Comparison of ENCODE assay signal across 17 cellular contexts in genomic region chr1:192521734-192522133, GRCh38. TPM values are rescaled to one million over a fixed set of nuclear protein-coding genes. Genes with fewer than 3 reads are reported as not detected.
DNase-seq lines count a peak whose midpoint lies in the region; ATAC-seq, FAIRE-seq and TF ChIP-seq lines count a peak whose summit lies in the region.
"Had no signal": no experiment of that assay in that cellular context is flagged by ENCODE, and none has a peak within 500 bp of the region (broad histone marks: within the 10 kb centered on the region; RNA-seq: fewer than 3 reads in every experiment).

No MANE protein-coding gene starts in this region.

- H3K36me3 Mint-ChIP-seq in activated CD8-positive, alpha-beta T cell treated with anti-CD3 and anti-CD28 coated beads for 36 hours (ENCODE audit: low read depth), result no peaks in the 10 kb centered on the region
- peaks cover 2% of the 10 kb centered on the region for H3K36me3 Mint-ChIP-seq in activated CD8-positive, alpha-beta T cell treated with anti-CD3 and anti-CD28 coated beads, Interleukin-2, amount 10 ng/mL, durations not matched to agents 7 days and 5 days (ENCODE audit: low read depth)
- H3K36me3 Mint-ChIP-seq: activated naive CD4-positive, alpha-beta T cell treated with anti-CD3 and anti-CD28 coated beads, Interleukin-2, amount 50 U/mL, for 72 hours had no signal

- H3K36me3 ChIP-seq in esophagus muscularis mucosa, result no peaks in the 10 kb centered on the region
- H3K36me3 ChIP-seq: MG63 had no signal

- no peaks in the 10 kb centered on the region for H3K27me3 ChIP-seq in esophagus muscularis mucosa
- H3K27me3 ChIP-seq: MG63 had no signal

- H3K9me3 ChIP-seq in esophagus muscularis mucosa, result no peaks in the 10 kb centered on the region
- H3K9me3 ChIP-seq: MG63 had no signal

- H3K4me1 ChIP-seq in esophagus muscularis mucosa, result peaks cover 9 to 41% (median 28%) of the 10 kb centered on the region in 4 donors

- peaks cover 49% of the 10 kb centered on the region for H3K4me1 Mint-ChIP-seq in activated CD8-positive, alpha-beta T cell treated with anti-CD3 and anti-CD28 coated beads for 36 hours (ENCODE audit: low read depth)
- H3K4me1 Mint-ChIP-seq in activated CD8-positive, alpha-beta T cell treated with anti-CD3 and anti-CD28 coated beads, Interleukin-2, amount 10 ng/mL, durations not matched to agents 7 days and 5 days (ENCODE audit: low read depth), result peaks cover 38% of the 10 kb centered on the region

- 77% methylated on average over 1 of the region's 1 CpG for WGBS in esophagus muscularis mucosa

- CTCF ChIA-PET in activated CD8-positive, alpha-beta T cell treated with anti-CD3 and anti-CD28 coated beads for 36 hours (lab: Charles Lee), result no interaction called here
- CTCF ChIA-PET in activated CD8-positive, alpha-beta T cell treated with anti-CD3 and anti-CD28 coated beads, Interleukin-2, amount 10 ng/mL, durations not matched to agents 7 days and 5 days (lab: Charles Lee), result no interaction called here

- DNase-seq in activated CD8-positive, alpha-beta T cell treated with anti-CD3 and anti-CD28 coated beads for 36 hours, result peak; percentile 65
- no peak for DNase-seq in activated CD8-positive, alpha-beta T cell treated with anti-CD3 and anti-CD28 coated beads, Interleukin-2, amount 10 ng/mL, durations not matched to agents 7 days and 5 days
- DNase-seq in GM12891 (ENCODE audit: insufficient read length, low spot score) (no peak), esophagus muscularis mucosa (ENCODE audit: extremely low spot score) (no peak), iPS-NIHi11 (ENCODE audit: low spot score) (no peak), T1000 (lab: John Stamatoyannopoulos, UW) (no peak), mucosa of gallbladder (ENCODE audit: low spot score) (no peak)
- DNase-seq: activated CD4-positive, CD25-positive, alpha-beta regulatory T cell; H7; mesenchymal stem cell; MG63; NCI-H2227 treated with DMSO at 0.1 percent for 48 hours; occipital lobe had no signal

- H3K4me3 Mint-ChIP-seq in activated CD8-positive, alpha-beta T cell treated with anti-CD3 and anti-CD28 coated beads for 36 hours, result no peak overlapping the region
- H3K4me3 Mint-ChIP-seq in activated CD8-positive, alpha-beta T cell treated with anti-CD3 and anti-CD28 coated beads, Interleukin-2, amount 10 ng/mL, durations not matched to agents 7 days and 5 days, result no peak overlapping the region

- peak overlapping the region; percentile 16 for H3K27ac Mint-ChIP-seq in activated CD8-positive, alpha-beta T cell treated with anti-CD3 and anti-CD28 coated beads for 36 hours
- no peak overlapping the region for H3K27ac Mint-ChIP-seq in activated CD8-positive, alpha-beta T cell treated with anti-CD3 and anti-CD28 coated beads, Interleukin-2, amount 10 ng/mL, durations not matched to agents 7 days and 5 days
- H3K27ac Mint-ChIP-seq: activated naive CD4-positive, alpha-beta T cell treated with anti-CD3 and anti-CD28 coated beads, Interleukin-2, amount 50 U/mL, for 72 hours had no signal

- peak; percentile 32 for ATAC-seq in activated CD8-positive, alpha-beta T cell treated with anti-CD3 and anti-CD28 coated beads for 36 hours
- no peak for ATAC-seq in activated CD8-positive, alpha-beta T cell treated with anti-CD3 and anti-CD28 coated beads, Interleukin-2, amount 10 ng/mL, durations not matched to agents 7 days and 5 days
- ATAC-seq: esophagus mucosa had no signal

- peak overlapping the region in 3 of 4 donors; percentile 60 to 81 (median 76) for H3K27ac ChIP-seq in esophagus muscularis mucosa (replicated peaks in 1 of 4)
- H3K27ac ChIP-seq: RWPE1 had no signal

- no peaks in the 10 kb centered on the region for H3K27me3 Mint-ChIP-seq in activated CD8-positive, alpha-beta T cell treated with anti-CD3 and anti-CD28 coated beads for 36 hours
- H3K27me3 Mint-ChIP-seq in activated CD8-positive, alpha-beta T cell treated with anti-CD3 and anti-CD28 coated beads, Interleukin-2, amount 10 ng/mL, durations not matched to agents 7 days and 5 days (ENCODE audit: low read depth), result peaks cover 7% of the 10 kb centered on the region

- intact Hi-C loops in activated CD8-positive, alpha-beta T cell treated with anti-CD3 and anti-CD28 coated beads for 36 hours (cut with micrococcal nuclease), result no loop called here
- intact Hi-C loops in esophagus muscularis mucosa (cut with DNase I), result no loop called here

- no peak overlapping the region for H3K4me3 ChIP-seq in esophagus muscularis mucosa
- H3K4me3 ChIP-seq: MG63 had no signal

- peak; percentile 69 for FAIRE-seq in GM12891 (lab: Jason Lieb, UNC)

- no peak for TF ChIP-seq CTCF in activated CD8-positive, alpha-beta T cell treated with anti-CD3 and anti-CD28 coated beads for 36 hours (IDR thresholded peaks at IDR 0.05)
- no peak for TF ChIP-seq CTCF in esophagus muscularis mucosa (IDR thresholded peaks at IDR 0.05)

- H3K9me3 Mint-ChIP-seq in activated CD8-positive, alpha-beta T cell treated with anti-CD3 and anti-CD28 coated beads for 36 hours, result no peaks in the 10 kb centered on the region
- no peaks in the 10 kb centered on the region for H3K9me3 Mint-ChIP-seq in activated CD8-positive, alpha-beta T cell treated with anti-CD3 and anti-CD28 coated beads, Interleukin-2, amount 10 ng/mL, durations not matched to agents 7 days and 5 days (ENCODE audit: insufficient read depth)
- H3K9me3 Mint-ChIP-seq: activated naive CD4-positive, alpha-beta T cell treated with anti-CD3 and anti-CD28 coated beads, Interleukin-2, amount 50 U/mL, for 72 hours had no signal

- no peak for TF ChIP-seq EP300 in esophagus muscularis mucosa (IDR thresholded peaks at IDR 0.05)

- TF ChIP-seq POLR2A in GM12891 (IDR thresholded peaks at IDR 0.05; ENCODE audit: low read depth, low read length) (no peak), esophagus muscularis mucosa (IDR thresholded peaks at IDR 0.05; ENCODE audit: low read depth) (no peak)

- POLR2A ChIA-PET in activated CD8-positive, alpha-beta T cell treated with anti-CD3 and anti-CD28 coated beads for 36 hours (lab: Charles Lee), result no interaction called here
- POLR2A ChIA-PET in activated CD8-positive, alpha-beta T cell treated with anti-CD3 and anti-CD28 coated beads, Interleukin-2, amount 10 ng/mL, durations not matched to agents 7 days and 5 days (lab: Charles Lee), result no interaction called here

TF ChIP-seq in GM12891, 5 proteins besides CTCF, POLR2A, EP300 and RAD21:
- TF ChIP-seq POU2F2 (IDR thresholded peaks at IDR 0.05; ENCODE audit: low read depth, low read length) (no peak), SPI1 (IDR thresholded peaks at IDR 0.05; ENCODE audit: low read depth, low read length) (no peak; the same call in 1 of the 2 replicates), PAX5 (IDR thresholded peaks at IDR 0.05; ENCODE audit: insufficient read depth, low read length, severe bottlenecking) (no peak), POLR2AphosphoS5 (IDR thresholded peaks at IDR 0.05; ENCODE audit: low read depth, low read length) (no peak), TAF1 (IDR thresholded peaks at IDR 0.05; ENCODE audit: low read depth, low read length) (no peak)

TF ChIP-seq in PFSK-1, 5 proteins besides CTCF, POLR2A, EP300 and RAD21:
- TF ChIP-seq SIN3A (IDR thresholded peaks at IDR 0.05; ENCODE audit: borderline replicate concordance, insufficient read depth, low read length) (peak; percentile 40; the same call in 1 of the 2 replicates), POLR2AphosphoS5 (IDR thresholded peaks at IDR 0.05; ENCODE audit: low read depth, low read length) (0 out of 2 replicates have a peak, but pooled peaks have one; percentile 22), REST (IDR thresholded peaks at IDR 0.05; ENCODE audit: insufficient read depth in 1 of 2, low read depth in 2 of 2, low read length in 2 of 2) (no peak)

RNA-seq across cellular contexts. Expression of gene RGS1, which starts 53.8 kb away (rescaled TPM):
- 10 to 100 TPM; 27.5 to 29.4 TPM for total RNA-seq in activated CD8-positive, alpha-beta T cell treated with anti-CD3 and anti-CD28 coated beads for 36 hours
- 10 to 100 TPM; 13.8 to 15.7 TPM for total RNA-seq in activated CD8-positive, alpha-beta T cell treated with anti-CD3 and anti-CD28 coated beads, Interleukin-2, amount 10 ng/mL, durations not matched to agents 7 days and 5 days
- 246 TPM for polyA plus RNA-seq in GM12891 (2012; ENCODE audit: low read depth, missing spikeins)
- polyA plus RNA-seq in PFSK-1 (2012; ENCODE audit: insufficient read length, low read depth), result not detected
- total RNA-seq in esophagus muscularis mucosa (10 to 100 TPM in 3 of 4 donors, 1 to 10 TPM in 1; 6.1 to 27.7 (median 12.5) TPM), mucosa of gallbladder (147 TPM)
- total RNA-seq: H7 had no signal
